ENCODE assay signal across 20 cellular contexts in the genomic region with DNA sequence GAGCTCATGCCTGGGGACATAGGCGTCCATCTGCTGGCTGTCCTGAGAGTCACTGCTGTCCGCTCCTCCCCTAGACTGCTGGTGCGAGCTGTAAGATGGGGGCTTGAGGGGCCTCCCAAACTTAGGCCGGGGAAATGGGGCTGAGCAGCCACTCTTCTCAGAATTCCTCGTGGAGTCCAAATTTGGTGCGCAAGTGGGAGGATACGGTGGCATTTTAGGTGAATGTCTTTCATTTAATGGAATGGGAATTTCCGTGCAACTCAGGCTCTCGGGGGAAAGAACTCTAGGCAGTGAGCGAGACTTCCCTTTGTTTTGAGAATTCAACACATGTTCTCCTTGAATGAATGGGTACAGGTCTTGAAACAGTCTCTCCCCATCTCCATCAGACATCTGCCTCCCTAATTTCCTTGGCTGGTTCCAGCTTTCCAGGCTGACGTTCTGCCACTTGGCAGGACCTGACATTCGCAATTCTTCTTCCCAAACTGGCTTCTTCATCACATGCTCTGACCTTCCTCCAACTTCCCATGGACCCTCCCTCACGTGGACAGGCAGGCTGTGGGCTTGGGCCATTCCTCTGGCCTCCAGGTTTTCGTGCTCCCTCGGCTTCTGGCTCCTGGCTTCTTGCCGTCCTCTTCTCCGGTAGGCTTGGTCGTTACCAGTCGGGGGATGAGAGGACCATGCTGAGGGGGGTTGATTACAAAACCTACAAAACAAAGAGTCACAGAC. TPM values are rescaled to one million over a fixed set of nuclear protein-coding genes. Genes with fewer than 3 reads are reported as not detected.
DNase-seq lines count a peak whose midpoint lies in the region; ATAC-seq, FAIRE-seq and TF ChIP-seq lines count a peak whose summit lies in the region.
"Had no signal": no experiment of that assay in that cellular context is flagged by ENCODE, and none has a peak within 500 bp of the region (broad histone marks: within the 10 kb centered on the region; RNA-seq: fewer than 3 reads in every experiment).

No MANE protein-coding gene starts in this region.

- peak overlapping the region; percentile 49 for H3K4me3 Mint-ChIP-seq in activated naive CD4-positive, alpha-beta T cell treated with anti-CD3 and anti-CD28 coated beads, Interleukin-2, amount 50 U/mL, for 24 hours
- peak overlapping the region; percentile 84 for H3K4me3 Mint-ChIP-seq in endothelial cell (ENCODE audit: unreplicated experiment)
- H3K4me3 Mint-ChIP-seq in activated T-cell treated with anti-CD3 and anti-CD28 coated beads, Interleukin-2, amount 50 U/mL, for 4 hours, result no peak overlapping the region
- H3K4me3 Mint-ChIP-seq: activated B cell treated with CpG ODN at 0.5 μM for 24 hours, neural crest cell had no signal

- H3K36me3 ChIP-seq in neutrophil (no peaks in the 10 kb centered on the region), upper lobe of right lung (no peaks in the 10 kb centered on the region)

- peaks cover 39% of the 10 kb centered on the region for H3K4me1 Mint-ChIP-seq in activated naive CD4-positive, alpha-beta T cell treated with anti-CD3 and anti-CD28 coated beads, Interleukin-2, amount 50 U/mL, for 24 hours
- peaks cover 57% of the 10 kb centered on the region for H3K4me1 Mint-ChIP-seq in endothelial cell (ENCODE audit: unreplicated experiment)
- H3K4me1 Mint-ChIP-seq in activated T-cell treated with anti-CD3 and anti-CD28 coated beads, Interleukin-2, amount 50 U/mL, for 4 hours (ENCODE audit: low read depth), result peaks cover 39% of the 10 kb centered on the region
- H3K4me1 Mint-ChIP-seq: neural crest cell had no signal

- H3K9me3 Mint-ChIP-seq in activated naive CD4-positive, alpha-beta T cell treated with anti-CD3 and anti-CD28 coated beads, Interleukin-2, amount 50 U/mL, for 24 hours, result no peaks in the 10 kb centered on the region
- H3K9me3 Mint-ChIP-seq in endothelial cell (ENCODE audit: unreplicated experiment), result peaks cover 6% of the 10 kb centered on the region
- H3K9me3 Mint-ChIP-seq in activated T-cell treated with anti-CD3 and anti-CD28 coated beads, Interleukin-2, amount 50 U/mL, for 4 hours, result no peaks in the 10 kb centered on the region
- H3K9me3 Mint-ChIP-seq: activated B cell treated with CpG ODN at 0.5 μM for 24 hours; activated T-helper 17 cell treated with anti-CD3 and anti-CD28 coated beads, Interleukin-2, amount 50 U/mL, for 72 hours; neural crest cell had no signal

- H3K27ac ChIP-seq in neutrophil (peak overlapping the region; percentile 88), upper lobe of right lung (peak overlapping the region; percentile 74)
- H3K27ac ChIP-seq: C4-2B, RWPE1 had no signal

- H3K4me3 ChIP-seq in neutrophil (ENCODE audit: low read depth in 1 of 2, low read length in 1 of 2) (no peak overlapping the region), upper lobe of right lung (no peak overlapping the region)

- no peak for TF ChIP-seq CTCF in endothelial cell (IDR thresholded peaks at IDR 0.05; ENCODE audit: unreplicated experiment)
- TF ChIP-seq CTCF in neutrophil (IDR thresholded peaks at IDR 0.05), result no peak
- TF ChIP-seq CTCF in upper lobe of right lung (IDR thresholded peaks at IDR 0.05), result no peak
- TF ChIP-seq CTCF in D721Med (IDR thresholded peaks at IDR 0.05; ENCODE audit: insufficient read depth, missing control alignments), result no peak

- no peaks in the 10 kb centered on the region for H3K9me3 ChIP-seq in neutrophil
- no peaks in the 10 kb centered on the region for H3K9me3 ChIP-seq in upper lobe of right lung

- H3K27ac Mint-ChIP-seq in activated naive CD4-positive, alpha-beta T cell treated with anti-CD3 and anti-CD28 coated beads, Interleukin-2, amount 50 U/mL, for 24 hours, result peak overlapping the region; percentile 91
- peak overlapping the region; percentile 75 for H3K27ac Mint-ChIP-seq in endothelial cell (ENCODE audit: unreplicated experiment)
- H3K27ac Mint-ChIP-seq: activated B cell treated with CpG ODN at 0.5 μM for 24 hours; activated T-helper 17 cell treated with anti-CD3 and anti-CD28 coated beads, Interleukin-2, amount 50 U/mL, for 72 hours had no signal

- H3K4me1 ChIP-seq in neutrophil (ENCODE audit: control insufficient read depth in 1 of 2, insufficient read depth in 1 of 2, low read depth in 1 of 2, low read length in 1 of 2), result peaks cover 36 to 40% of the 10 kb centered on the region in 2 experiments
- peaks cover 37% of the 10 kb centered on the region for H3K4me1 ChIP-seq in upper lobe of right lung

- no peak for DNase-seq in activated naive CD4-positive, alpha-beta T cell (lab: John Stamatoyannopoulos, UW)
- DNase-seq in endothelial cell (ENCODE audit: low spot score) (no peak), upper lobe of right lung (no peak), occipital lobe (lab: John Stamatoyannopoulos, UW) (no peak), D721Med (ENCODE audit: insufficient read length, low spot score) (no peak)
- DNase-seq in activated T-cell treated with anti-CD3 and anti-CD28 coated beads, Interleukin-2, amount 50 U/mL, for 4 hours, result no peak
- DNase-seq: activated B cell treated with CpG ODN at 0.5 μM for 24 hours; activated CD8-positive, alpha-beta memory T cell treated with anti-CD3 and anti-CD28 coated beads for 24 hours; DMS153; MM.1S; NCI-H187; stimulated activated CD4-positive, alpha-beta T cell treated with anti-CD3 and anti-CD28 coated beads, Interleukin-4, amount 100 ng/mL, for 24 hours had no signal

- no peak for ATAC-seq in upper lobe of right lung
- ATAC-seq in activated T-cell treated with anti-CD3 and anti-CD28 coated beads, Interleukin-2, amount 50 U/mL, for 4 hours, result no peak
- ATAC-seq: activated T-helper 17 cell treated with anti-CD3 and anti-CD28 coated beads, Interleukin-2, amount 50 U/mL, for 72 hours had no signal

- H3K27me3 ChIP-seq in neutrophil, result peaks cover 2% of the 10 kb centered on the region
- H3K27me3 ChIP-seq in upper lobe of right lung, result no peaks in the 10 kb centered on the region

- FAIRE-seq in D721Med (lab: Jason Lieb, UNC), result no peak
- FAIRE-seq: A204.1, colon had no signal

- H3K27me3 Mint-ChIP-seq in activated naive CD4-positive, alpha-beta T cell treated with anti-CD3 and anti-CD28 coated beads, Interleukin-2, amount 50 U/mL, for 24 hours, result peaks cover 46% of the 10 kb centered on the region
- peaks cover 24% of the 10 kb centered on the region for H3K27me3 Mint-ChIP-seq in endothelial cell (ENCODE audit: unreplicated experiment)
- H3K27me3 Mint-ChIP-seq in activated T-cell treated with anti-CD3 and anti-CD28 coated beads, Interleukin-2, amount 50 U/mL, for 4 hours (ENCODE audit: low read depth), result peaks cover 55% of the 10 kb centered on the region

- H3K36me3 Mint-ChIP-seq in activated naive CD4-positive, alpha-beta T cell treated with anti-CD3 and anti-CD28 coated beads, Interleukin-2, amount 50 U/mL, for 24 hours, result no peaks in the 10 kb centered on the region
- H3K36me3 Mint-ChIP-seq in endothelial cell (ENCODE audit: low read depth, unreplicated experiment), result peaks cover 58% of the 10 kb centered on the region
- H3K36me3 Mint-ChIP-seq in activated T-cell treated with anti-CD3 and anti-CD28 coated beads, Interleukin-2, amount 50 U/mL, for 4 hours (ENCODE audit: insufficient read depth), result no peaks in the 10 kb centered on the region

- intact Hi-C loops in upper lobe of right lung (cut with DNase I), result no loop called here

RNA-seq across cellular contexts. Expression of gene JCAD, which starts 30.1 kb away (rescaled TPM):
- total RNA-seq in endothelial cell (ENCODE audit: unreplicated experiment) (234 TPM), upper lobe of right lung (67.6 TPM), occipital lobe (8.4 TPM)
- under 1 TPM; 0.05 TPM for total RNA-seq in activated T-cell treated with anti-CD3 and anti-CD28 coated beads, Interleukin-2, amount 50 U/mL, for 4 hours
- total RNA-seq: activated B cell treated with CpG ODN at 0.5 μM for 24 hours had no signal
